In genomic region chr4:178273168-178273567, GRCh38 we compare ENCODE assay signal across 7 cellular contexts.
"Had no signal": no experiment of that assay in that cellular context is flagged by ENCODE, and none has a peak within 500 bp of the region (broad histone marks: within the 10 kb centered on the region; RNA-seq: fewer than 3 reads in every experiment).

No MANE protein-coding gene starts in this region.

- H3K4me2 ChIP-seq: KMS-11 had no signal

- H3K27ac ChIP-seq: HL-60, KMS-11 had no signal

- DNase-seq: Karpas-422, Kasumi-1, KBM-7, KG1 had no signal

- H3K9ac ChIP-seq: KMS-11 had no signal

- FAIRE-seq: HTR-8/SVneo had no signal
